In the genomic region with DNA sequence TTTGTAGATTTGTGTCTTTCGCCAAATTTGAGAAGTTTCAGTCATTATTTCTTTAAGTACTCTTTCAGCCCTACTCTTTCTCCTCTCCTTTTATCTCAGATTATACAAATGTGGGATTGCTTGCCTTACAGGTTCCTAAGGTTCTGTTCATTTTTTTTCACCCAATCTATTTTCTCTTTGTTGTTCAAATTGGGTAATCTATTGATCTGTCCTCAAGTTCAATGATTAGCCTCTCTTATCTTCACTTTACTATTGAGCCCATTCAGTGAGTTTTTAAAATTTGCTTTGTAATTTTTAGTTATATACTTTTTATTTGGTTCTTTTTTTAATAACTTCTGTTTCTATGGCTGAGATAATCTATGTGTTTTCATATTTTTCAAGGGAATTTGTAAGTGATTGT, we compare ENCODE assay signal across 27 cellular contexts.
"Had no signal": no experiment of that assay in that cellular context is flagged by ENCODE, and none has a peak within 500 bp of the region (broad histone marks: within the 10 kb centered on the region; RNA-seq: fewer than 3 reads in every experiment).

No MANE protein-coding gene starts in this region.

- H3K27me3 ChIP-seq: colonic mucosa, esophagus squamous epithelium, gastrocnemius medialis, heart right ventricle had no signal

- H3K4me1 Mint-ChIP-seq: mesothelial cell of epicardium had no signal

- H3K36me3 Mint-ChIP-seq: mesothelial cell of epicardium, naive B cell had no signal

- FAIRE-seq: endometrium, islet of Langerhans, keratinocyte had no signal

- H3K4me3 Mint-ChIP-seq: dendritic cell treated with granulocyte-macrophage colony-stimulating factor and Interleukin-4, amounts not matched to agents 40 ng/mL and 50 ng/mL, for 4 days; effector memory CD8-positive, alpha-beta T cell; endodermal cell; mesothelial cell of epicardium; naive B cell; naive thymus-derived CD8-positive, alpha-beta T cell had no signal

- H3K9me3 ChIP-seq: colonic mucosa, esophagus squamous epithelium, gastrocnemius medialis, heart right ventricle, left ventricle myocardium inferior, lower lobe of right lung, mucosa of descending colon had no signal

- H3K27ac Mint-ChIP-seq: dendritic cell treated with granulocyte-macrophage colony-stimulating factor and Interleukin-4, amounts not matched to agents 40 ng/mL and 50 ng/mL, for 4 days; effector memory CD8-positive, alpha-beta T cell; mesothelial cell of epicardium; naive thymus-derived CD8-positive, alpha-beta T cell had no signal

- H3K4me1 ChIP-seq: colonic mucosa, esophagus squamous epithelium, gastrocnemius medialis, lower lobe of right lung had no signal

- H3K36me3 ChIP-seq: colonic mucosa, esophagus squamous epithelium, gastrocnemius medialis, heart right ventricle, left ventricle myocardium inferior, lower lobe of right lung had no signal

- H3K9me3 Mint-ChIP-seq: dendritic cell treated with granulocyte-macrophage colony-stimulating factor and Interleukin-4, amounts not matched to agents 40 ng/mL and 50 ng/mL, for 4 days; effector memory CD8-positive, alpha-beta T cell; endodermal cell; mesothelial cell of epicardium; naive thymus-derived CD8-positive, alpha-beta T cell had no signal

- H3K27me3 Mint-ChIP-seq: dendritic cell treated with granulocyte-macrophage colony-stimulating factor and Interleukin-4, amounts not matched to agents 40 ng/mL and 50 ng/mL, for 4 days; effector memory CD8-positive, alpha-beta T cell; naive B cell; naive thymus-derived CD8-positive, alpha-beta T cell had no signal

- ATAC-seq: effector memory CD8-positive, alpha-beta T cell; esophagus mucosa; gastrocnemius medialis; lower lobe of right lung; mucosa of descending colon; naive thymus-derived CD8-positive, alpha-beta T cell had no signal

- H3K4me3 ChIP-seq: colonic mucosa, esophagus squamous epithelium, gastrocnemius medialis, heart right ventricle, left ventricle myocardium inferior, lower lobe of right lung, mucosa of descending colon had no signal

- DNase-seq: colonic mucosa; cortex of kidney; effector CD8-positive, alpha-beta T cell; effector memory CD8-positive, alpha-beta T cell; endodermal cell; erythroblast; esophagus squamous epithelium; foreskin fibroblast; gastrocnemius medialis; glutamatergic neuron; head of caudate nucleus; heart right ventricle; hippocampal formation; left cardiac atrium; left ventricle myocardium inferior; lower lobe of right lung; mesenchymal stem cell; mucosa of descending colon; naive B cell; naive thymus-derived CD8-positive, alpha-beta T cell had no signal

- H3K27ac ChIP-seq: colonic mucosa, epithelial cell of prostate, esophagus squamous epithelium, gastrocnemius medialis, heart right ventricle, left ventricle myocardium inferior, lower lobe of right lung had no signal
